ENCODE assay signal across 9 cellular contexts in the genomic region with DNA sequence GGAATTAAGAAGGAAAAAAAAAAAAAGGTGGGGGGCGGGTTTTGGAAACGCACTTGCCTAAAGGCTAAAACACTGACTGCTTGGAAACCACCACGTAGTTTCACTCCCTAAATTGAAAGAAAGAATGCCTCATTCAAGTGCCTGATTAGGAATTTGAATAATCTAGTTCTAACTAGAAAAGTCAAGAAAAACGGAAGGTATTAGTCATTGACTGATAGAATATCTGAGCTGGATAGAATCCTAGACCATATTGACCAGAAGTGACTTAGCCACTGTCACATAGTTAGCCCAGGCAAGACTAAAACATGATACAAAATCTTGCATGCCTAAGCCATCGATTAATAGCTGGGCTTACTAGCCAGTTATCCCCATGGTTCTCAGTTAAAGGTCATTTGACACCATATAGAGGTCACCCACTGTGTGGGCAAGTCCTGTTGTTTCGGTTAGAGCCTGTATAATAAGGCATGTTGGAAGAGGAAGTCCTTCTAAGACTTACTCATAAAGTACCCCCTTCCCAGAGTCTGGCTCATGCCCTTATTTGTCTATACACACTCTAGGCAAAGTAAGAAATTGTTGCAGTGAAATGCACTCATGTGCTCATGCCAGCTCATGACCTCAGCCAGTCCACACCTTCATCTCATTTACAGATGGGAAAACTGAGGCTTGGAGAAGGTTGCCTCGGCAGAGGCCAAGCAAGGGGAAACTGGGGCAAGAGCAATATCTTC. TPM values are rescaled to one million over a fixed set of nuclear protein-coding genes. Genes with fewer than 3 reads are reported as not detected.
DNase-seq lines count a peak whose midpoint lies in the region; ATAC-seq and TF ChIP-seq lines count a peak whose summit lies in the region.
"Had no signal": no experiment of that assay in that cellular context is flagged by ENCODE, and none has a peak within 500 bp of the region (broad histone marks: within the 10 kb centered on the region; RNA-seq: fewer than 3 reads in every experiment).

No MANE protein-coding gene starts in this region.

- ATAC-seq in GM19043 (IDR thresholded peaks at IDR 0.05; ENCODE audit: low read depth, unreplicated experiment), result peak; percentile 52
- ATAC-seq in HG03025 (IDR thresholded peaks at IDR 0.05; ENCODE audit: low FRiP score, unreplicated experiment), result peak; percentile 78
- ATAC-seq in RWPE2 (ENCODE audit: low read depth), result peak; percentile 44

- H3K27me3 Mint-ChIP-seq in osteocyte (ENCODE audit: unreplicated experiment), result no peaks in the 10 kb centered on the region

- intact Hi-C loops in dorsolateral prefrontal cortex (cut with DNase I), result no loop called here

- DNase-seq in RWPE2 (ENCODE audit: low spot score) (no peak), osteoblast (ENCODE audit: insufficient read length, low spot score, missing footprints) (no peak), osteocyte (ENCODE audit: extremely low spot score, unreplicated experiment) (no peak), NCI-H510A treated with DMSO at 0.1 percent for 48 hours (lab: John Stamatoyannopoulos, UW) (no peak), dorsolateral prefrontal cortex (no peak), NCI-H1417 (lab: John Stamatoyannopoulos, UW) (no peak)
- DNase-seq: PC-9 had no signal

- H4K20me1 ChIP-seq in osteoblast (ENCODE audit: insufficient read depth, low read length), result no peaks in the 10 kb centered on the region

- H3K4me3 Mint-ChIP-seq in osteocyte (ENCODE audit: unreplicated experiment), result no peak overlapping the region

- no peaks in the 10 kb centered on the region for H3K79me2 ChIP-seq in osteoblast (ENCODE audit: insufficient read depth, low read length)

- H3K27me3 ChIP-seq in RWPE2 (ENCODE audit: insufficient read depth, poor library complexity, severe bottlenecking), result no peaks in the 10 kb centered on the region
- H3K27me3 ChIP-seq in osteoblast (ENCODE audit: insufficient read depth, low read length), result no peaks in the 10 kb centered on the region
- no peaks in the 10 kb centered on the region for H3K27me3 ChIP-seq in dorsolateral prefrontal cortex

- no peak overlapping the region for H2AFZ ChIP-seq in osteoblast (ENCODE audit: low read length)
- H2AFZ ChIP-seq: PC-9 had no signal

- H3K9me3 Mint-ChIP-seq in osteocyte (ENCODE audit: unreplicated experiment), result peaks cover 9% of the 10 kb centered on the region

- peaks cover 28% of the 10 kb centered on the region for H3K4me1 Mint-ChIP-seq in osteocyte (ENCODE audit: unreplicated experiment)

- peaks cover 2% of the 10 kb centered on the region for H3K36me3 Mint-ChIP-seq in osteocyte (ENCODE audit: unreplicated experiment)

- H3K4me1 ChIP-seq in RWPE2 (ENCODE audit: insufficient read depth, poor library complexity, severe bottlenecking) (peaks cover 29% of the 10 kb centered on the region), osteoblast (ENCODE audit: insufficient read depth, low read length) (peaks cover 28% of the 10 kb centered on the region)

- H3K27ac Mint-ChIP-seq in osteocyte (ENCODE audit: unreplicated experiment), result no peak overlapping the region

- no peak overlapping the region for H3K4me3 ChIP-seq in RWPE2 (ENCODE audit: severe bottlenecking)
- H3K4me3 ChIP-seq in osteoblast (ENCODE audit: insufficient read depth, low read length), result no peak overlapping the region
- H3K4me3 ChIP-seq in dorsolateral prefrontal cortex, result no peak overlapping the region
- H3K4me3 ChIP-seq: PC-9 had no signal

- H3K4me2 ChIP-seq in osteoblast (ENCODE audit: insufficient read depth, low read length), result peak overlapping the region; percentile 29

- H3K9me3 ChIP-seq in RWPE2 (ENCODE audit: severe bottlenecking) (no peaks in the 10 kb centered on the region), osteoblast (ENCODE audit: low read depth, low read length) (no peaks in the 10 kb centered on the region)

- TF ChIP-seq CTCF in RWPE2 (IDR thresholded peaks at IDR 0.05; ENCODE audit: poor library complexity, severe bottlenecking) (no peak), osteoblast (IDR thresholded peaks at IDR 0.05; ENCODE audit: extremely low read depth, low read depth, low read length) (no peak), osteocyte (IDR thresholded peaks at IDR 0.05) (no peak), dorsolateral prefrontal cortex (IDR thresholded peaks at IDR 0.05 in 54 of 56, conservative IDR thresholded peaks at IDR 0.05 in 2 of 56; ENCODE audit: low read depth in 1 of 56, partially characterized antibody in 56 of 56) (no peak)

- peak overlapping the region; percentile 87 for H3K27ac ChIP-seq in RWPE2 (ENCODE audit: poor library complexity, severe bottlenecking)
- H3K27ac ChIP-seq in osteoblast (ENCODE audit: low read depth, low read length), result peak overlapping the region; percentile 23
- H3K27ac ChIP-seq in dorsolateral prefrontal cortex, result no peak overlapping the region

- H3K36me3 ChIP-seq in RWPE2 (ENCODE audit: low read depth) (no peaks in the 10 kb centered on the region), osteoblast (ENCODE audit: insufficient read depth, low read length) (no peaks in the 10 kb centered on the region)

RNA-seq across cellular contexts. Expression of a gene that starts 40.2 kb away (rescaled TPM):
- 2.9 and 4.0 TPM in 2 replicates for total RNA-seq in osteoblast
- total RNA-seq in osteocyte, result 0.38 and 0.52 TPM in 2 replicates
- 10 to 100 TPM in 2 of 120 experiments, 1 to 10 TPM in 117, under 1 TPM in 1; 0.91 to 10.7 (median 4.7) TPM for total RNA-seq in dorsolateral prefrontal cortex

Comparison
In these comparisons a context has a peak if more than half of its experiments do, and no peak if none do; other contexts are left out.
1. H3K27ac ChIP-seq: peak in RWPE2 (single experiment) and osteoblast (single experiment); none in dorsolateral prefrontal cortex (0 of 59).
2. Peak in every context shown above with its lines, with median percentiles within 50 percentile points of each other: ATAC-seq.